In the genomic region with DNA sequence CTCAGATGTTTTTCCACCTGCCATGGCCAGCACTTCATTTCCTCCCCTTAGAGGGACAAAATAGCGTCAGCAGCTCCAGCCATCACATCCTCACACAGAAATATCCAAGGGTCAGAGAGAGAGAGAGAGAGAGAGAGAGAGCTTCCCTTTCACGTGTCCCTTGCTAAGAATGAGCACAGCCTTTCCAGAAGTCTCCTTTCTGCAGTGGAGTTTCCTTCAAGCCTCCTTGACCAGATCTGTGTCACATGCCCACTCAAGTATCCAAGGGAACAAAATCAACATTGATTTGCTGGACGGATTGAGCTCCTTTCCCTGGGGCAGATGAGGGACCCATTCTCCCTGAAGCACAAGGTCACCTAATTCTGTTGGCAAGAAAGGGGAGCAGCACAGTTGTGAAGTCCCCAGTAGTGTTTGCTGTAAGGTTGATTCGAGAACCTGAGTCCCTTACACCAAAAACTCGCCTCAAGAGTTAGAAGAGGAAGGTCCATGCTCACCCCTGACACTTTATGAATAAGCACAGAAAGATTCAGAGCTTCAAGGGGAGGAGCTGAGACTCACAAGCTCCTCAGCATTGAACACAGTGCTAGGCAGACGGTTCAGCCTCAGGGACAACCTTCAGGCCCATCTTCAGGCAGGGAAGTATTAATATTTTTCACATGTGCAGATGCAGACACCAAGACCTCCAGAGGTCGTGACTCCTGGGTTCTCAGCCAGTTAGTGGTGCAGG, we compare ENCODE assay signal across 30 cellular contexts. TPM values are rescaled to one million over a fixed set of nuclear protein-coding genes. Genes with fewer than 3 reads are reported as not detected.
DNase-seq lines count a peak whose midpoint lies in the region; ATAC-seq, FAIRE-seq and TF ChIP-seq lines count a peak whose summit lies in the region.
"Had no signal": no experiment of that assay in that cellular context is flagged by ENCODE, and none has a peak within 500 bp of the region (broad histone marks: within the 10 kb centered on the region; RNA-seq: fewer than 3 reads in every experiment).

No MANE protein-coding gene starts in this region.

- H3K9me3 ChIP-seq in left lung, result no peaks in the 10 kb centered on the region
- H3K9me3 ChIP-seq: body of pancreas, gastrocnemius medialis, ovary, SJSA1 had no signal

- H3K4me3 Mint-ChIP-seq in activated T-cell treated with anti-CD3 and anti-CD28 coated beads, Interleukin-2, amount 50 U/mL, for 72 hours, result no peak overlapping the region
- H3K4me3 Mint-ChIP-seq: GM23338; HFFc6; stimulated activated naive CD8-positive, alpha-beta T cell treated with anti-CD3 and anti-CD28 coated beads, Interleukin-15, Interleukin-2, amounts not matched to agents 100 ng/mL and 50 ng/mL, for 24 hours had no signal

- H3K27me3 Mint-ChIP-seq in activated T-cell treated with anti-CD3 and anti-CD28 coated beads, Interleukin-2, amount 50 U/mL, for 72 hours (ENCODE audit: low read depth), result no peaks in the 10 kb centered on the region
- H3K27me3 Mint-ChIP-seq: stimulated activated naive CD8-positive, alpha-beta T cell treated with anti-CD3 and anti-CD28 coated beads, Interleukin-15, Interleukin-2, amounts not matched to agents 100 ng/mL and 50 ng/mL, for 24 hours had no signal

- H3K9me3 Mint-ChIP-seq in activated T-cell treated with anti-CD3 and anti-CD28 coated beads, Interleukin-2, amount 50 U/mL, for 72 hours, result peaks cover 2 to 4% of the 10 kb centered on the region in 2 donors
- H3K9me3 Mint-ChIP-seq: GM23338 had no signal

- no peaks in the 10 kb centered on the region for H3K27me3 ChIP-seq in left lung
- H3K27me3 ChIP-seq: body of pancreas, gastrocnemius medialis, ovary, SJSA1 had no signal

- TF ChIP-seq POLR2A in NB4 (IDR thresholded peaks at IDR 0.05; ENCODE audit: extremely low read depth, insufficient read length), result no peak

- DNase-seq in left ventricle myocardium superior (no peak), cardiac septum (ENCODE audit: low spot score) (no peak), NB4 (ENCODE audit: low read depth) (peak; percentile 10), left lung (no peak), urothelium cell line (ENCODE audit: low spot score) (no peak), hippocampal formation (lab: John Stamatoyannopoulos, UW) (no peak)
- DNase-seq in activated T-cell treated with anti-CD3 and anti-CD28 coated beads, Interleukin-2, amount 50 U/mL, for 72 hours, result no peak
- DNase-seq: activated CD4-positive, alpha-beta T cell treated with anti-CD3 and anti-CD28 coated beads, Interleukin-2, amount 50 U/mL, for 1 hour; activated effector memory CD4-positive, alpha-beta T cell treated with anti-CD3 and anti-CD28 coated beads, Interleukin-2, amount 50 U/mL, for 16 hours; activated T-cell treated with anti-CD3 and anti-CD28 coated beads, Interleukin-2, amount 50 U/mL, for 1 hour; body of pancreas; C1 segment of cervical spinal cord; cerebellar nuclear complex; dorsolateral prefrontal cortex; gastrocnemius medialis; HFFc6; NCI-H1105; NCI-H187; NCI-H510A; ovary; stimulated activated CD4-positive, alpha-beta T cell treated with anti-CD3 and anti-CD28 coated beads, Interleukin-1b, Interleukin-23, amount 100 ng/mL, for 48 hours had no signal

- no peak overlapping the region for H3K4me3 ChIP-seq in NB4 (ENCODE audit: low read depth, low read length)
- H3K4me3 ChIP-seq in left lung, result no peak overlapping the region
- H3K4me3 ChIP-seq: body of pancreas, dorsolateral prefrontal cortex, gastrocnemius medialis, GM23338, K562, ovary, SJSA1, smooth muscle cell had no signal

- no peak for TF ChIP-seq CTCF in NB4 (IDR thresholded peaks at IDR 0.05; ENCODE audit: low read depth, low read length)
- no peak for TF ChIP-seq CTCF in left lung (IDR thresholded peaks at IDR 0.05)

- intact Hi-C loops in left ventricle myocardium superior (cut with micrococcal nuclease) (no loop called here), cardiac septum (cut with DNase I) (no loop called here), left lung (cut with DNase I) (no loop called here)

- H3K36me3 ChIP-seq in left lung, result no peaks in the 10 kb centered on the region
- H3K36me3 ChIP-seq: gastrocnemius medialis, ovary, SJSA1 had no signal

- no peak overlapping the region for H3K27ac Mint-ChIP-seq in activated T-cell treated with anti-CD3 and anti-CD28 coated beads, Interleukin-2, amount 50 U/mL, for 72 hours
- H3K27ac Mint-ChIP-seq: GM23338, HFFc6 had no signal

- peak overlapping the region in 1 of 2 donors; percentile 37 for H3K27ac ChIP-seq in left lung
- H3K27ac ChIP-seq: body of pancreas, dorsolateral prefrontal cortex, gastrocnemius medialis, ovary, SJSA1 had no signal

- H3K4me1 ChIP-seq in left lung, result peaks cover 0 to 22% of the 10 kb centered on the region in 2 donors
- H3K4me1 ChIP-seq: body of pancreas, gastrocnemius medialis, SJSA1 had no signal

- H3K36me3 Mint-ChIP-seq in activated T-cell treated with anti-CD3 and anti-CD28 coated beads, Interleukin-2, amount 50 U/mL, for 72 hours (ENCODE audit: insufficient read depth in 2 of 2), result peaks cover 2 to 6% of the 10 kb centered on the region in 2 donors

- no peaks in the 10 kb centered on the region for H3K4me1 Mint-ChIP-seq in activated T-cell treated with anti-CD3 and anti-CD28 coated beads, Interleukin-2, amount 50 U/mL, for 72 hours (ENCODE audit: low read depth)
- H3K4me1 Mint-ChIP-seq: GM23338 had no signal

- FAIRE-seq in urothelium cell line (lab: Jason Lieb, UNC), result peak; percentile 73
- FAIRE-seq: K562 had no signal

- ATAC-seq in left ventricle myocardium superior, result peak; percentile 17
- ATAC-seq in left lung, result peak; percentile 82
- no peak for ATAC-seq in activated T-cell treated with anti-CD3 and anti-CD28 coated beads, Interleukin-2, amount 50 U/mL, for 72 hours (replicated peaks in 1 of 2)
- ATAC-seq: body of pancreas, gastrocnemius medialis, GM23338, K562 had no signal

RNA-seq across cellular contexts. Expression of a gene that starts 38.3 kb away (rescaled TPM):
- total RNA-seq in left ventricle myocardium superior, result 7.2 TPM
- total RNA-seq in cardiac septum, result 0.92 TPM
- 100 to 1,000 TPM; 122 to 425 TPM for total RNA-seq in left lung
- not detected for total RNA-seq in activated T-cell treated with anti-CD3 and anti-CD28 coated beads, Interleukin-2, amount 50 U/mL, for 72 hours
- total RNA-seq: Daoy, GM23338, HFFc6, RPMI7951, SJSA1, smooth muscle cell had no signal

RNA-seq across cellular contexts. Expression of a gene that starts 56.2 kb away (rescaled TPM):
- total RNA-seq in left ventricle myocardium superior, result not detected
- 0.13 TPM for total RNA-seq in cardiac septum
- not detected for total RNA-seq in left lung
- total RNA-seq in activated T-cell treated with anti-CD3 and anti-CD28 coated beads, Interleukin-2, amount 50 U/mL, for 72 hours, result not detected
- total RNA-seq: body of pancreas, HFFc6, HT1080, mucosa of gallbladder, ovary, RPMI7951 had no signal

Comparison
In these comparisons a context has a peak if more than half of its experiments do, and no peak if none do; other contexts are left out.
1. ATAC-seq: peak in left ventricle myocardium superior (single experiment) and left lung (single experiment); none in activated T-cell treated with anti-CD3 and anti-CD28 coated beads, Interleukin-2, amount 50 U/mL, for 72 hours (0 of 2).
2. RNA of a gene that starts 38.3 kb away (total RNA-seq): 122 to 425 TPM in left lung; 7.2 TPM in left ventricle myocardium superior (single experiment), 0.92 TPM in cardiac septum (single experiment) and not detected in activated T-cell treated with anti-CD3 and anti-CD28 coated beads, Interleukin-2, amount 50 U/mL, for 72 hours; every median in the first group is over 10 times any median in the second.